ENCODE assay signal across 24 cellular contexts in the genomic region with DNA sequence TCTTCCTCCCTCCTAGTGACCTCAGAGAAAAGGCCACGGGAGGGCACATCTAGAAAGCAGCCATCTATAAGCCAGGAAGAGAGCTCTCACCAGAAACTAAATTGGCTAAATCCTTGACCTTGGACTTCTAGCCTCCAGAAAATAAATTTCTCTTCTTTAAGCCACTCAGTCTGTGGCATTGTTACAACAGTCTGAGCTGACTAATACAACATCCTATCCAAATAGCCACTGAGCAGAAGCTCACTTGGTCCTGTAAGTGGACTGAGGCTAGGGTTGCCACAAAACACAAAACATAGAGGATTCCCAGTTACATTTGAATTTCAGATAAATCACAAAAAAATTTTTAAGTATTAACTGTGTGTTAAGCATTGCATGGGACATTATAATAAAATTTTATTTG.
A peak's percentile ranks its signal among the peaks of the same experiment; 100 is the strongest.
DNase-seq lines count a peak whose midpoint lies in the region; ATAC-seq and TF ChIP-seq lines count a peak whose summit lies in the region.
"Had no signal": no experiment of that assay in that cellular context is flagged by ENCODE, and none has a peak within 500 bp of the region (broad histone marks: within the 10 kb centered on the region; RNA-seq: fewer than 3 reads in every experiment).

No MANE protein-coding gene starts in this region.

- peak overlapping the region; percentile 23 for H3K27ac ChIP-seq in smooth muscle cell (ENCODE audit: low read depth)
- H3K27ac ChIP-seq: BLaER1 treated with 17β-estradiol and CSF1 and Interleukin-3, amounts not matched to agents 10 nM and 100 nM; HL-60; KMS-11 had no signal

- ATAC-seq in HG03135 (IDR thresholded peaks at IDR 0.05; ENCODE audit: unreplicated experiment) (no peak), GM19023 (IDR thresholded peaks at IDR 0.05; ENCODE audit: unreplicated experiment) (no peak)
- ATAC-seq: PC-3 had no signal

- H3K9ac ChIP-seq in smooth muscle cell (ENCODE audit: low read depth) = no peak overlapping the region
- H3K9ac ChIP-seq: BLaER1 treated with 17β-estradiol and CSF1 and Interleukin-3, amounts not matched to agents 10 nM and 100 nM; KMS-11; SK-N-SH had no signal

- no peaks in the 10 kb centered on the region for H3K9me3 ChIP-seq in smooth muscle cell (replicated peaks; ENCODE audit: low read depth)
- H3K9me3 ChIP-seq: HAP-1, SK-N-SH had no signal

- no peak overlapping the region for H3K4me2 ChIP-seq in smooth muscle cell
- H3K4me2 ChIP-seq: BLaER1 treated with 17β-estradiol and CSF1 and Interleukin-3, amounts not matched to agents 10 nM and 100 nM; KMS-11; SK-N-SH had no signal

- H2AFZ ChIP-seq in smooth muscle cell (ENCODE audit: low read depth) = peak overlapping the region; percentile 18

- H3K27me3 ChIP-seq in smooth muscle cell (ENCODE audit: low read depth) = no peaks in the 10 kb centered on the region
- H3K27me3 ChIP-seq: BLaER1 treated with 17β-estradiol and CSF1 and Interleukin-3, amounts not matched to agents 10 nM and 100 nM had no signal

- peak; percentile 27 for DNase-seq in HCEC 1CT
- DNase-seq in choroid plexus epithelial cell (ENCODE audit: low read depth) = peak; percentile 21
- peak; percentile 48 for DNase-seq in iris pigment epithelial cell (ENCODE audit: low read depth)
- DNase-seq in smooth muscle cell (lab: John Stamatoyannopoulos, UW; ENCODE audit: unreplicated experiment) = no peak
- DNase-seq in NCI-H1694 treated with DMSO at 0.1 percent for 48 hours (lab: John Stamatoyannopoulos, UW) = no peak
- DNase-seq: CD4-positive, alpha-beta T cell; COR-L47; DMS53; GOT3; NCI-H1048; NCI-H1417; NCI-H1694; NCI-H2081; NCI-H226; NCI-H510A treated with DMSO at 0.1 percent for 48 hours; NK-92 treated with Interleukin-12 subunit alpha and Interleukin-12 subunit beta, amount 100 ng/mL, for 24 hours; PC-3; SK-N-SH had no signal

- no peaks in the 10 kb centered on the region for H3K36me3 ChIP-seq in smooth muscle cell (ENCODE audit: low read depth)
- H3K36me3 ChIP-seq: BLaER1 treated with 17β-estradiol and CSF1 and Interleukin-3, amounts not matched to agents 10 nM and 100 nM; HAP-1 had no signal

- H3K79me2 ChIP-seq in smooth muscle cell (ENCODE audit: low read depth) = no peaks in the 10 kb centered on the region

- no peaks in the 10 kb centered on the region for H4K20me1 ChIP-seq in smooth muscle cell (ENCODE audit: low read depth)
- H4K20me1 ChIP-seq: BLaER1 treated with 17β-estradiol and CSF1 and Interleukin-3, amounts not matched to agents 10 nM and 100 nM had no signal

- WGBS in smooth muscle cell (ENCODE audit: low lambda C conversion rate) = 58% methylated on average over 1 of the region's 1 CpG

- TF ChIP-seq CTCF in choroid plexus epithelial cell (conservative IDR thresholded peaks at IDR 0.05; ENCODE audit: low read depth, low read length) (no peak), smooth muscle cell (IDR thresholded peaks at IDR 0.05; ENCODE audit: borderline replicate concordance, insufficient read depth, poor library complexity, severe bottlenecking) (no peak)

- no peaks in the 10 kb centered on the region for H3F3A ChIP-seq in smooth muscle cell (ENCODE audit: low read depth)

- H3K4me1 ChIP-seq in smooth muscle cell (ENCODE audit: low read depth) = peaks cover 7% of the 10 kb centered on the region
- H3K4me1 ChIP-seq: HAP-1 had no signal

- H3K4me3 ChIP-seq in choroid plexus epithelial cell (ENCODE audit: low read depth, low read length) (no peak overlapping the region), smooth muscle cell (no peak overlapping the region)
- H3K4me3 ChIP-seq: BLaER1 treated with 17β-estradiol and CSF1 and Interleukin-3, amounts not matched to agents 10 nM and 100 nM; HAP-1 had no signal

Comparison
In these comparisons a context has a peak if more than half of its experiments do, and no peak if none do; other contexts are left out.
1. DNase-seq: peak in HCEC 1CT (single experiment), choroid plexus epithelial cell (single experiment) and iris pigment epithelial cell (single experiment); none in smooth muscle cell (single experiment) and NCI-H1694 treated with DMSO at 0.1 percent for 48 hours (single experiment).